In genomic region chr2:74481961-74482800, GRCh38 we compare ENCODE assay signal across 1 cellular context.
TF ChIP-seq lines count a peak whose summit lies in the region.

No MANE protein-coding gene starts in this region.

TF ChIP-seq in HepG2, 621 proteins besides CTCF, POLR2A, EP300 and RAD21 (continued from another document and continues in another):
- TF ChIP-seq SP1 (IDR thresholded peaks at IDR 0.05) (no peak), SP1 (CRISPR knock-in tag; IDR thresholded peaks at IDR 0.05) (no peak), SMYD3 (CRISPR knock-in tag; IDR thresholded peaks at IDR 0.05) (peak; percentile 61), ZNF430 (CRISPR knock-in tag; IDR thresholded peaks at IDR 0.05) (no peak), PRDM15 (CRISPR knock-in tag; IDR thresholded peaks at IDR 0.05) (no peak), SKIL (CRISPR knock-in tag; IDR thresholded peaks at IDR 0.05; ENCODE audit: borderline replicate concordance) (no peak), PHB2 (IDR thresholded peaks at IDR 0.05; ENCODE audit: partially characterized antibody) (no peak), MNT (IDR thresholded peaks at IDR 0.05) (no peak), ZNF234 (CRISPR knock-in tag; conservative IDR thresholded peaks at IDR 0.05) (no peak; the same call in 1 of the 2 replicates), SP2 (CRISPR knock-in tag; IDR thresholded peaks at IDR 0.05) (no peak; the same call in 1 of the 2 replicates), ZNF224 (CRISPR knock-in tag; IDR thresholded peaks at IDR 0.05) (no peak), IKZF1 (IDR thresholded peaks at IDR 0.05) (no peak), REL (CRISPR knock-in tag; conservative IDR thresholded peaks at IDR 0.05) (no peak; the same call in 1 of the 2 replicates), ZKSCAN8 (CRISPR knock-in tag; IDR thresholded peaks at IDR 0.05; ENCODE audit: borderline replicate concordance) (no peak), ZNF678 (CRISPR knock-in tag; IDR thresholded peaks at IDR 0.05) (no peak; the same call in 1 of the 2 replicates), ZNF253 (CRISPR knock-in tag; IDR thresholded peaks at IDR 0.05; ENCODE audit: borderline replicate concordance) (no peak), ZNF7 (CRISPR knock-in tag; IDR thresholded peaks at IDR 0.05) (0 out of 2 replicates have a peak, but pooled peaks have one; percentile 16), GLI4 (CRISPR knock-in tag; IDR thresholded peaks at IDR 0.05; ENCODE audit: borderline replicate concordance) (no peak), ZNF784 (CRISPR knock-in tag; IDR thresholded peaks at IDR 0.05; ENCODE audit: borderline replicate concordance) (peak; percentile 79; the same call in 1 of the 2 replicates), ZIK1 (CRISPR knock-in tag; IDR thresholded peaks at IDR 0.05; ENCODE audit: borderline replicate concordance, low read depth) (no peak; the same call in 1 of the 2 replicates), ZKSCAN5 (CRISPR knock-in tag; IDR thresholded peaks at IDR 0.05) (no peak), ZNF333 (CRISPR knock-in tag; IDR thresholded peaks at IDR 0.05; ENCODE audit: borderline replicate concordance) (peak; percentile 22), GMEB2 (CRISPR knock-in tag; IDR thresholded peaks at IDR 0.05; ENCODE audit: low read depth) (no peak), ZNF770 (CRISPR knock-in tag; IDR thresholded peaks at IDR 0.05) (peak; percentile 10; the same call in 1 of the 2 replicates), RBAK (CRISPR knock-in tag; IDR thresholded peaks at IDR 0.05) (no peak), ZNF558 (CRISPR knock-in tag; IDR thresholded peaks at IDR 0.05; ENCODE audit: borderline replicate concordance) (no peak; the same call in 1 of the 2 replicates), ZUFSP (CRISPR knock-in tag; IDR thresholded peaks at IDR 0.05; ENCODE audit: borderline replicate concordance) (no peak), FOXM1 (CRISPR knock-in tag; IDR thresholded peaks at IDR 0.05) (no peak), ZNF724P (CRISPR knock-in tag; IDR thresholded peaks at IDR 0.05; ENCODE audit: borderline replicate concordance) (peak; percentile 57), GABPB1 (CRISPR knock-in tag; IDR thresholded peaks at IDR 0.05) (no peak), MTA1 (CRISPR knock-in tag; IDR thresholded peaks at IDR 0.05; ENCODE audit: borderline replicate concordance) (no peak; the same call in 1 of the 2 replicates), GMEB1 (CRISPR knock-in tag; IDR thresholded peaks at IDR 0.05; ENCODE audit: borderline replicate concordance) (no peak; the same call in 1 of the 2 replicates), ZNF530 (CRISPR knock-in tag; IDR thresholded peaks at IDR 0.05; ENCODE audit: low read depth) (no peak), ZNF570 (CRISPR knock-in tag; IDR thresholded peaks at IDR 0.05; ENCODE audit: borderline replicate concordance) (no peak; the same call in 1 of the 2 replicates), IRF9 (CRISPR knock-in tag; IDR thresholded peaks at IDR 0.05; ENCODE audit: borderline replicate concordance) (0 out of 2 replicates have a peak, but pooled peaks have one; percentile 23), CENPBD1 (CRISPR knock-in tag; IDR thresholded peaks at IDR 0.05; ENCODE audit: borderline replicate concordance, low read depth) (no peak), ZNF589 (CRISPR knock-in tag; conservative IDR thresholded peaks at IDR 0.05) (peak; percentile 21; the same call in 1 of the 2 replicates), PAX8 (CRISPR knock-in tag; IDR thresholded peaks at IDR 0.05; ENCODE audit: borderline replicate concordance) (no peak)
